Comparison of ENCODE assay signal across 15 cellular contexts in genomic region chr16:56101480-56101879, GRCh38.
"Had no signal": no experiment of that assay in that cellular context is flagged by ENCODE, and none has a peak within 500 bp of the region (broad histone marks: within the 10 kb centered on the region; RNA-seq: fewer than 3 reads in every experiment).

No MANE protein-coding gene starts in this region.

- H3K4me1 ChIP-seq: pancreas had no signal

- H3K36me3 ChIP-seq: gastroesophageal sphincter, pancreas, tibial artery, vagina had no signal

- H3K27ac Mint-ChIP-seq: activated CD8-positive, alpha-beta T cell treated with anti-CD3 and anti-CD28 coated beads, Interleukin-2, amount 10 ng/mL, durations not matched to agents 7 days and 5 days; activated naive CD4-positive, alpha-beta T cell treated with anti-CD3 and anti-CD28 coated beads, Interleukin-2, amount 10 ng/mL, durations not matched to agents 7 days and 5 days; activated T-helper 2 cell treated with anti-CD3 and anti-CD28 coated beads, Interferon-gamma antibody, Interleukin-2, Interleukin-4, amounts not matched to agents 10 μg/mL and 5 μg/mL and 100 μg/mL, durations not matched to agents 14 hours and 24 hours and 36 hours; nephron progenitor cell had no signal

- H3K27me3 ChIP-seq: gastroesophageal sphincter, tibial artery, vagina had no signal

- H3K36me3 Mint-ChIP-seq: activated naive CD4-positive, alpha-beta T cell treated with anti-CD3 and anti-CD28 coated beads, Interleukin-2, amount 10 ng/mL, durations not matched to agents 7 days and 5 days had no signal

- H3K4me3 ChIP-seq: pancreas, skin epidermis had no signal

- DNase-seq: activated CD4-positive, alpha-beta T cell treated with anti-CD3 and anti-CD28 coated beads for 4 hours; activated CD8-positive, alpha-beta T cell treated with anti-CD3 and anti-CD28 coated beads, Interleukin-2, amount 10 ng/mL, durations not matched to agents 7 days and 5 days; activated naive CD4-positive, alpha-beta T cell treated with anti-CD3 and anti-CD28 coated beads, Interleukin-2, amount 10 ng/mL, durations not matched to agents 7 days and 5 days; cortex of kidney; effector memory CD4-positive, alpha-beta T cell; T-helper 9 cell; tibial artery had no signal

- ATAC-seq: activated CD8-positive, alpha-beta T cell treated with anti-CD3 and anti-CD28 coated beads, Interleukin-2, amount 10 ng/mL, durations not matched to agents 7 days and 5 days had no signal

- H3K4me3 Mint-ChIP-seq: activated CD8-positive, alpha-beta T cell treated with anti-CD3 and anti-CD28 coated beads, Interleukin-2, amount 10 ng/mL, durations not matched to agents 7 days and 5 days; activated naive CD4-positive, alpha-beta T cell treated with anti-CD3 and anti-CD28 coated beads, Interleukin-2, amount 10 ng/mL, durations not matched to agents 7 days and 5 days; central memory CD8-positive, alpha-beta T cell; nephron progenitor cell had no signal

- H3K4me1 Mint-ChIP-seq: activated naive CD4-positive, alpha-beta T cell treated with anti-CD3 and anti-CD28 coated beads, Interleukin-2, amount 10 ng/mL, durations not matched to agents 7 days and 5 days; central memory CD8-positive, alpha-beta T cell had no signal

- H3K9me3 ChIP-seq: gastroesophageal sphincter, pancreas, tibial artery, vagina had no signal

- H3K27ac ChIP-seq: epithelial cell of prostate, pancreas, skin epidermis had no signal

- H3K9me3 Mint-ChIP-seq: activated naive CD4-positive, alpha-beta T cell treated with anti-CD3 and anti-CD28 coated beads, Interleukin-2, amount 10 ng/mL, durations not matched to agents 7 days and 5 days; activated T-helper 2 cell treated with anti-CD3 and anti-CD28 coated beads, Interferon-gamma antibody, Interleukin-2, Interleukin-4, amounts not matched to agents 10 μg/mL and 5 μg/mL and 100 μg/mL, durations not matched to agents 14 hours and 24 hours and 36 hours; central memory CD8-positive, alpha-beta T cell; nephron progenitor cell had no signal
